ENCODE assay signal across 23 cellular contexts in the genomic region with DNA sequence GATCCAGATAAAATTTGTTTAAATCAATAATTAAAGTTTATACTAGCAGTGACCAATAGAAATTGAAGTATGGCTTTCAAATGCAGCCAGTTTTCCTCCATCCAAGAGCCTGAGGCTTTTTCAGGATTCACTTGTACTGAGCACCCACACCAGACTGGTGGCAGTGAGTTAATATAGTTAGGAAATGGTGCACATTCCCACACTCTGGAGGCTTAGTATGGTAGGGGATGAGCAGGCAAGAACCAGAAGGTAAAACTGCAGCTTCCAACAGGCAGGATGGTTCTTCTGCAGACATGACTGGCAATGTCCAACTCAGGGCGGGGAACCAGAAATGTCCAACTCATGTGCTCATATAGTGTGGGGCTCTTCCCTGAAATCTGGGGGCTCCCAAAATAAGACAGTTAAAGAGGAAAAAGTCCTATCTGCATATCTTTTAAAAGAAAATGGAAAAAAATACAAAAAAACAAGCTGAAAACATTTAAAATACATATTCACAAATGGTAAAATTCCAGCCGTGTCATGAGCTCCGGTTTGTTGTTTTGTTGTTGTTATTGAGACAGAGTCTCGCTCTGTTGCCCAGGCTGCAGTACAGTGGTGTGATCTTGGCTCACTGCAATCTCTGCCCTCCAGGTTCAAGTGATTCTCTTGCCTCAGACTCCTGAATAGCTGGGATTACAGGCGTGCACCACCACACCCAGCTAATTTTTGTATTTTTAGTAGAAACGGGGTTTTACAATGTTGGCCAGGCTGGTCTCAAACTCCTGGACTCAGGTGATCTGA.
"Had no signal": no experiment of that assay in that cellular context is flagged by ENCODE, and none has a peak within 500 bp of the region (broad histone marks: within the 10 kb centered on the region; RNA-seq: fewer than 3 reads in every experiment).

No MANE protein-coding gene starts in this region.

- DNase-seq: stimulated activated CD4-positive, alpha-beta T cell treated with anti-CD3 and anti-CD28 coated beads, Interleukin-2, amount 100 ng/mL, for 24 hours; stimulated activated CD4-positive, alpha-beta T cell treated with anti-CD3 and anti-CD28 coated beads, Interleukin-2, amount 100 ng/mL, for 48 hours; stimulated activated CD4-positive, alpha-beta T cell treated with anti-CD3 and anti-CD28 coated beads, Interleukin-4, amount 100 ng/mL, for 1 hour; stimulated activated CD4-positive, alpha-beta T cell treated with anti-CD3 and anti-CD28 coated beads, Interleukin-4, amount 100 ng/mL, for 24 hours; stimulated activated CD4-positive, alpha-beta T cell treated with anti-CD3 and anti-CD28 coated beads, Interleukin-4, amount 100 ng/mL, for 4 hours; stimulated activated CD8-positive, alpha-beta memory T cell treated with anti-CD3 and anti-CD28 coated beads, Interleukin-4, amount 100 ng/mL, for 48 hours; stimulated activated naive B cell treated with anti-CD40 and anti-IgM and Interleukin-4, amounts not matched to agents 10 μg/mL and 1 μg/mL and 100 μg/mL, for 72 hours; stimulated activated naive CD4-positive, alpha-beta T cell; stimulated activated naive CD4-positive, alpha-beta T cell treated with Interleukin-2 at 50 U/mL for 16 hours; stimulated activated naive CD8-positive, alpha-beta T cell treated with anti-CD3 and anti-CD28 coated beads, Interleukin-15, amount 100 ng/mL, for 72 hours; stimulated activated naive CD8-positive, alpha-beta T cell treated with anti-CD3 and anti-CD28 coated beads, Interleukin-15, Interleukin-2, amounts not matched to agents 100 U/mL and 50 U/mL, for 24 hours; stomach; substantia nigra; testis; thyroid gland; transverse colon; upper lobe of left lung; upper lobe of right lung; uterus had no signal

- H3K27me3 ChIP-seq: stomach, suprapubic skin, testis, thyroid gland, tibial nerve, transverse colon, upper lobe of left lung, upper lobe of right lung, uterus, vagina had no signal

- H3K4me3 ChIP-seq: stomach, suprapubic skin, testis, thoracic aorta, thyroid gland, tibial nerve, transverse colon, upper lobe of left lung, upper lobe of right lung, uterus, vagina had no signal

- H3K9me3 ChIP-seq: testis, thyroid gland had no signal

- H3K4me1 ChIP-seq: stomach, suprapubic skin, testis, thyroid gland, tibial nerve, transverse colon, upper lobe of left lung, upper lobe of right lung, uterus, vagina had no signal

- H3K36me3 ChIP-seq: upper lobe of right lung, uterus had no signal

- H3K27ac ChIP-seq: stomach, suprapubic skin, testis, thoracic aorta, thyroid gland, tibial nerve, transverse colon, upper lobe of left lung, upper lobe of right lung, uterus, vagina had no signal
